ENCODE assay signal across 14 cellular contexts in genomic region chr3:29695905-29696238, GRCh38.
DNase-seq lines count a peak whose midpoint lies in the region; ATAC-seq and TF ChIP-seq lines count a peak whose summit lies in the region.
"Had no signal": no experiment of that assay in that cellular context is flagged by ENCODE, and none has a peak within 500 bp of the region (broad histone marks: within the 10 kb centered on the region; RNA-seq: fewer than 3 reads in every experiment).

No MANE protein-coding gene starts in this region.

- H3K27me3 ChIP-seq in gastroesophageal sphincter = no peaks in the 10 kb centered on the region

- H3K4me3 ChIP-seq in gastroesophageal sphincter = no peak overlapping the region
- H3K4me3 ChIP-seq: K562 had no signal

- 0 to 14% methylated on average over 2 of the region's 2 CpGs for WGBS in gastroesophageal sphincter (ENCODE audit: low coverage in 1 of 2), 2 donors

- intact Hi-C loops in Right ventricle myocardium inferior (cut with DNase I) (loop anchor here (5.0 to 10.0 kb wide), 2 partner anchors 66 to 551 kb away; no protein-coding TSS in a partner anchor), cardiac septum (cut with DNase I) (loop anchor here (5.0 kb wide), 1 partner anchor 61 kb away; no protein-coding TSS in a partner anchor)

- no peak for TF ChIP-seq POLR2A in gastroesophageal sphincter (IDR thresholded peaks at IDR 0.05)

- ATAC-seq in Right ventricle myocardium inferior (peak; percentile 78), gastroesophageal sphincter (peak; percentile 64), omental fat pad (ENCODE audit: low FRiP score) (peak; percentile 20), HG02588 (IDR thresholded peaks at IDR 0.05; ENCODE audit: unreplicated experiment) (no peak)
- ATAC-seq: K562; naive thymus-derived CD4-positive, alpha-beta T cell had no signal

- H3K27ac ChIP-seq in gastroesophageal sphincter (peak overlapping the region; percentile 67 to 83 (median 82)), caudate nucleus (ENCODE audit: low read depth, low read length) (no peak overlapping the region)

- H3K9me3 ChIP-seq in gastroesophageal sphincter = no peaks in the 10 kb centered on the region

- no peak for TF ChIP-seq CTCF in gastroesophageal sphincter (IDR thresholded peaks at IDR 0.05)
- no peak for TF ChIP-seq CTCF in omental fat pad (IDR thresholded peaks at IDR 0.05)

- H3K4me1 ChIP-seq in gastroesophageal sphincter = peaks cover 22 to 56% (median 27%) of the 10 kb centered on the region in 3 donors

- no peaks in the 10 kb centered on the region for H3K36me3 ChIP-seq in gastroesophageal sphincter

- DNase-seq in Right ventricle myocardium inferior (ENCODE audit: missing footprints) (no peak), cardiac septum (ENCODE audit: low spot score) (no peak), omental fat pad (ENCODE audit: low spot score) (no peak), DMS153 (lab: John Stamatoyannopoulos, UW) (no peak), SW480 (ENCODE audit: low spot score) (no peak), caudate nucleus (lab: John Stamatoyannopoulos, UW) (no peak)
- DNase-seq: activated effector memory CD4-positive, alpha-beta T cell treated with anti-CD3 and anti-CD28 coated beads, Interleukin-2, amount 50 U/mL, for 16 hours; DMS79 treated with DMSO at 0.1 percent for 48 hours; hypothalamus; naive thymus-derived CD4-positive, alpha-beta T cell; NCI-H2171 treated with DMSO at 0.1 percent for 48 hours had no signal

- TF ChIP-seq EP300 in gastroesophageal sphincter (IDR thresholded peaks at IDR 0.05) = peak; percentile 9
